Comparison of ENCODE assay signal across 1 cellular context in genomic region chr4:184479516-184479950, GRCh38.
A peak's percentile ranks its signal among the peaks of the same experiment; 100 is the strongest.
TF ChIP-seq lines count a peak whose summit lies in the region.

No MANE protein-coding gene starts in this region.

TF ChIP-seq in K562, 482 proteins besides CTCF, POLR2A, EP300 and RAD21 (continued from another document):
- TF ChIP-seq PRDM10 (IDR thresholded peaks at IDR 0.05; ENCODE audit: partially characterized antibody) (peak; percentile 42), HBP1 (CRISPR knock-in tag; IDR thresholded peaks at IDR 0.05) (0 out of 2 replicates have a peak, but pooled peaks have one; percentile 16)
